In the genomic region with DNA sequence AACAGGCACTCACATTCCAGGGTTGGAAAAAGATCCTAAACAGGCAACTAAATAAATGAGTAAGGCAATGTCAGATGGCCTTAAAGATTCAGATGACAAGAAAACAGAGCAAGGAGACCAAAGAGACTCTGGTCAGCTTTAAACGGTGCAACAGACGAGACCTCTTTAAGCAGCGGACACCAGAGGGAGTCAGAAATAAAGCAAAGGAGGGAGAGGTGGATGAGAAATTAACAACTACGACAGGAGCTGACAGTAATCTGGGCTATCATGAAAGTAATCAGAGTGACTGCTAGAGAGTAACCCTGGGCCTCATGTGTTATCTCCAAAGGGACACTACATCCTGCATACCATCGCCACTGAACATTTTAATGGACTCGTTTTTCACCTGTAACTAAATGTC, we compare ENCODE assay signal across 9 cellular contexts. TPM values are rescaled to one million over a fixed set of nuclear protein-coding genes. Genes with fewer than 3 reads are reported as not detected.
A peak's percentile ranks its signal among the peaks of the same experiment; 100 is the strongest.
DNase-seq lines count a peak whose midpoint lies in the region; ATAC-seq and TF ChIP-seq lines count a peak whose summit lies in the region.
"Had no signal": no experiment of that assay in that cellular context is flagged by ENCODE, and none has a peak within 500 bp of the region (broad histone marks: within the 10 kb centered on the region; RNA-seq: fewer than 3 reads in every experiment).

No MANE protein-coding gene starts in this region.

- H3K4me1 ChIP-seq in thymus (ENCODE audit: control insufficient read depth, insufficient read depth, low read length): peaks cover 14% of the 10 kb centered on the region

- no peaks in the 10 kb centered on the region for H3K27me3 Mint-ChIP-seq in activated CD4-positive, alpha-beta T cell treated with anti-CD3 and anti-CD28 coated beads, Interleukin-2, amount 10 ng/mL, durations not matched to agents 24 days and 14 days
- H3K27me3 Mint-ChIP-seq in activated CD8-positive, alpha-beta T cell treated with anti-CD3 and anti-CD28 coated beads for 36 hours: no peaks in the 10 kb centered on the region

- no peak for ATAC-seq in activated CD8-positive, alpha-beta T cell treated with anti-CD3 and anti-CD28 coated beads for 36 hours
- ATAC-seq in GM18517 (IDR thresholded peaks at IDR 0.05; ENCODE audit: unreplicated experiment): no peak

- H3K36me3 Mint-ChIP-seq in activated CD4-positive, alpha-beta T cell treated with anti-CD3 and anti-CD28 coated beads, Interleukin-2, amount 10 ng/mL, durations not matched to agents 24 days and 14 days (ENCODE audit: low read depth): peaks cover 55% of the 10 kb centered on the region
- H3K36me3 Mint-ChIP-seq in activated CD8-positive, alpha-beta T cell treated with anti-CD3 and anti-CD28 coated beads for 36 hours (ENCODE audit: low read depth): peaks cover 60% of the 10 kb centered on the region

- no peak for DNase-seq in activated CD4-positive, alpha-beta T cell treated with anti-CD3 and anti-CD28 coated beads, Interleukin-2, amount 10 ng/mL, durations not matched to agents 24 days and 14 days
- no peak for DNase-seq in activated CD4-positive, alpha-beta T cell treated with anti-CD3 and anti-CD28 coated beads for 1 hour
- no peak for DNase-seq in activated CD8-positive, alpha-beta T cell treated with anti-CD3 and anti-CD28 coated beads for 36 hours
- DNase-seq in NCI-H2227 (lab: John Stamatoyannopoulos, UW; ENCODE audit: unreplicated experiment): no peak
- no peak for DNase-seq in C1 segment of cervical spinal cord (lab: John Stamatoyannopoulos, UW)
- DNase-seq: stimulated activated naive CD4-positive, alpha-beta T cell treated with Interleukin-2 at 50 U/mL for 16 hours had no signal

- peak overlapping the region; percentile 99 for H3K4me3 Mint-ChIP-seq in activated CD4-positive, alpha-beta T cell treated with anti-CD3 and anti-CD28 coated beads, Interleukin-2, amount 10 ng/mL, durations not matched to agents 24 days and 14 days
- H3K4me3 Mint-ChIP-seq in activated CD8-positive, alpha-beta T cell treated with anti-CD3 and anti-CD28 coated beads for 36 hours: peak overlapping the region; percentile 86

- WGBS in thymus: 54% methylated on average over 6 of the region's 6 CpGs

- H3K9me3 Mint-ChIP-seq in activated CD4-positive, alpha-beta T cell treated with anti-CD3 and anti-CD28 coated beads, Interleukin-2, amount 10 ng/mL, durations not matched to agents 24 days and 14 days: peaks cover 33% of the 10 kb centered on the region
- peaks cover 34% of the 10 kb centered on the region for H3K9me3 Mint-ChIP-seq in activated CD8-positive, alpha-beta T cell treated with anti-CD3 and anti-CD28 coated beads for 36 hours

- no peaks in the 10 kb centered on the region for H3K27me3 ChIP-seq in thymus (ENCODE audit: control insufficient read depth, insufficient read depth)

- H3K27ac Mint-ChIP-seq in activated CD4-positive, alpha-beta T cell treated with anti-CD3 and anti-CD28 coated beads, Interleukin-2, amount 10 ng/mL, durations not matched to agents 24 days and 14 days: peak overlapping the region; percentile 94
- H3K27ac Mint-ChIP-seq in activated CD8-positive, alpha-beta T cell treated with anti-CD3 and anti-CD28 coated beads for 36 hours: peak overlapping the region; percentile 85

- peaks cover 2% of the 10 kb centered on the region for H3K9me3 ChIP-seq in iPS-18c (ENCODE audit: control insufficient read depth, insufficient read depth, low read length)
- peaks cover 5% of the 10 kb centered on the region for H3K9me3 ChIP-seq in thymus (ENCODE audit: control insufficient read depth)

- POLR2A ChIA-PET in activated CD8-positive, alpha-beta T cell treated with anti-CD3 and anti-CD28 coated beads for 36 hours (lab: Charles Lee): interaction anchor here (0.6 to 1.0 kb wide), 2 partner anchors 9 to 56 kb away, joined by 3 read pairs; a partner anchor contains a TSS

- peak overlapping the region; percentile 97 for H3K4me3 ChIP-seq in iPS-18c (ENCODE audit: insufficient read depth, low read depth, low read length)
- H3K4me3 ChIP-seq in thymus (ENCODE audit: low read length): peak overlapping the region; percentile 76

- no peak overlapping the region for H3K27ac ChIP-seq in thymus (ENCODE audit: low read depth)

- peaks cover 27% of the 10 kb centered on the region for H3K36me3 ChIP-seq in thymus (ENCODE audit: control insufficient read depth, insufficient read depth)

- CTCF ChIA-PET in activated CD8-positive, alpha-beta T cell treated with anti-CD3 and anti-CD28 coated beads for 36 hours (lab: Charles Lee): no interaction called here

- peaks cover 23% of the 10 kb centered on the region for H3K4me1 Mint-ChIP-seq in activated CD4-positive, alpha-beta T cell treated with anti-CD3 and anti-CD28 coated beads, Interleukin-2, amount 10 ng/mL, durations not matched to agents 24 days and 14 days
- peaks cover 26% of the 10 kb centered on the region for H3K4me1 Mint-ChIP-seq in activated CD8-positive, alpha-beta T cell treated with anti-CD3 and anti-CD28 coated beads for 36 hours (ENCODE audit: low read depth)

- intact Hi-C loops in activated CD4-positive, alpha-beta T cell treated with anti-CD3 and anti-CD28 coated beads, Interleukin-2, amount 10 ng/mL, durations not matched to agents 24 days and 14 days (cut with micrococcal nuclease): loop anchor here (5.0 kb wide), 1 partner anchor 61 kb away; a partner anchor contains a TSS
- intact Hi-C loops in activated CD8-positive, alpha-beta T cell treated with anti-CD3 and anti-CD28 coated beads for 36 hours (cut with micrococcal nuclease): no loop called here

- no peak for TF ChIP-seq CTCF in activated CD8-positive, alpha-beta T cell treated with anti-CD3 and anti-CD28 coated beads for 36 hours (IDR thresholded peaks at IDR 0.05)

RNA-seq across cellular contexts. Expression of a gene that starts 1.1 kb away (rescaled TPM):
- total RNA-seq in activated CD4-positive, alpha-beta T cell treated with anti-CD3 and anti-CD28 coated beads, Interleukin-2, amount 10 ng/mL, durations not matched to agents 24 days and 14 days: 7.4 and 9.3 TPM in 2 replicates
- 10 to 100 TPM; 10.3 to 13.5 TPM for total RNA-seq in activated CD8-positive, alpha-beta T cell treated with anti-CD3 and anti-CD28 coated beads for 36 hours
- 8.0 TPM for polyA plus RNA-seq in thymus

RNA-seq across cellular contexts. Expression of a gene that starts 20.2 kb away (rescaled TPM):
- total RNA-seq in activated CD4-positive, alpha-beta T cell treated with anti-CD3 and anti-CD28 coated beads, Interleukin-2, amount 10 ng/mL, durations not matched to agents 24 days and 14 days: 3.4 and 3.5 TPM in 2 replicates
- total RNA-seq in activated CD8-positive, alpha-beta T cell treated with anti-CD3 and anti-CD28 coated beads for 36 hours: 1 to 10 TPM; 2.5 to 3.2 TPM
- polyA plus RNA-seq in thymus: 4.4 TPM

RNA-seq across cellular contexts. Expression of a gene that starts 25.4 kb away (rescaled TPM):
- total RNA-seq in activated CD4-positive, alpha-beta T cell treated with anti-CD3 and anti-CD28 coated beads, Interleukin-2, amount 10 ng/mL, durations not matched to agents 24 days and 14 days: 2.8 and 4.1 TPM in 2 replicates
- total RNA-seq in activated CD8-positive, alpha-beta T cell treated with anti-CD3 and anti-CD28 coated beads for 36 hours: 1 to 10 TPM; 6.1 to 6.5 TPM
- polyA plus RNA-seq in thymus: 6.0 TPM

RNA-seq across cellular contexts. Expression of a gene that starts 31.4 kb away (rescaled TPM):
- total RNA-seq in activated CD4-positive, alpha-beta T cell treated with anti-CD3 and anti-CD28 coated beads, Interleukin-2, amount 10 ng/mL, durations not matched to agents 24 days and 14 days: 4.0 and 4.9 TPM in 2 replicates
- total RNA-seq in activated CD8-positive, alpha-beta T cell treated with anti-CD3 and anti-CD28 coated beads for 36 hours: 1 to 10 TPM; 3.5 to 4.0 TPM
- 6.3 TPM for polyA plus RNA-seq in thymus

RNA-seq across cellular contexts. Expression of a gene that starts 41.2 kb away (rescaled TPM):
- 4.5 and 5.7 TPM in 2 replicates for total RNA-seq in activated CD4-positive, alpha-beta T cell treated with anti-CD3 and anti-CD28 coated beads, Interleukin-2, amount 10 ng/mL, durations not matched to agents 24 days and 14 days
- 1 to 10 TPM; 6.8 to 7.4 TPM for total RNA-seq in activated CD8-positive, alpha-beta T cell treated with anti-CD3 and anti-CD28 coated beads for 36 hours
- polyA plus RNA-seq in thymus: 3.9 TPM
